ENCODE assay signal across 8 cellular contexts in genomic region chr11:83007909-83008580, GRCh38.
DNase-seq lines count a peak whose midpoint lies in the region; ATAC-seq and TF ChIP-seq lines count a peak whose summit lies in the region.

No MANE protein-coding gene starts in this region.

- intact Hi-C loops in head of caudate nucleus (cut with DNase I) = no loop called here

- peak; percentile 55 for ATAC-seq in HG02642 (IDR thresholded peaks at IDR 0.05; ENCODE audit: poor library complexity, unreplicated experiment)

- peak; percentile 17 for TF ChIP-seq CTCF in GM12873 (IDR thresholded peaks at IDR 0.05; ENCODE audit: insufficient read depth, low read depth, low read length, missing control alignments)

- DNase-seq in RPMI7951 (ENCODE audit: low read depth) (peak; percentile 57), head of caudate nucleus (peak in 29 of 42 donors; percentile 3 to 77 (median 42)), pons (ENCODE audit: low spot score) (peak; percentile 80), DMS 273 (lab: John Stamatoyannopoulos, UW; ENCODE audit: unreplicated experiment) (no peak), NCI-H1048 (lab: John Stamatoyannopoulos, UW) (no peak), CD1c-positive myeloid dendritic cell (ENCODE audit: extremely low spot score) (no peak)

Comparison
In these comparisons a context has a peak if more than half of its experiments do, and no peak if none do; other contexts are left out.
1. DNase-seq: peak in RPMI7951 (single experiment), head of caudate nucleus (29 of 42) and pons (single experiment); none in DMS 273 (single experiment), NCI-H1048 (single experiment) and CD1c-positive myeloid dendritic cell (single experiment).